In the genomic region with DNA sequence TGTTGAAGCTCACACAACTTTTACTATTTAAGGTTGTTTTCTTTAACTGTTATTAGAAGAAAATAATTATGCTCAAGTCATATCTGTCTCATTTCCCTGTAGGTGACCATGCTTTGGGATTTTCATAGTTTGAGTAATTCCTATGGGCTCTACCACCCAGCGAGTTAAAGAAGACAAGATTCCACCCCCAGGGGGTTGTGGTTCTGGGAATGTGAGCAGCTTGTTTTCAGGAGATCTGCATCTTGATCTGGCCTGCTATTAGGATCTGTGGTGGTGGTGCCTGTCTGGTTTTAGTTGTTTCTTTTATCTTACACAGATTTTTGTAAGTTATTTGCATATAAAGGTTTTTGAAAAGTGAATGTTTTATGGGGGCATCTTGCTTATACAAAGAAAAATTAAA, we compare ENCODE assay signal across 16 cellular contexts. TPM values are rescaled to one million over a fixed set of nuclear protein-coding genes. Genes with fewer than 3 reads are reported as not detected.
DNase-seq lines count a peak whose midpoint lies in the region; TF ChIP-seq lines count a peak whose summit lies in the region.
"Had no signal": no experiment of that assay in that cellular context is flagged by ENCODE, and none has a peak within 500 bp of the region (broad histone marks: within the 10 kb centered on the region; RNA-seq: fewer than 3 reads in every experiment).

No MANE protein-coding gene starts in this region.

- H3K9me3 ChIP-seq in adipocyte (ENCODE audit: control insufficient read depth, low read length) = no peaks in the 10 kb centered on the region
- H3K9me3 ChIP-seq in transverse colon = no peaks in the 10 kb centered on the region

- H3K9ac ChIP-seq in adipocyte (ENCODE audit: low read length) = no peak overlapping the region
- H3K9ac ChIP-seq: parathyroid adenoma had no signal

- no peaks in the 10 kb centered on the region for H3K36me3 ChIP-seq in adipocyte (ENCODE audit: control insufficient read depth, insufficient read depth, low read length, severe bottlenecking)
- H3K36me3 ChIP-seq in transverse colon = no peaks in the 10 kb centered on the region

- in situ Hi-C loops in transverse colon (cut with MboI; ENCODE audit: low pct_ligation_motif_present in 1 of 4, low pct_unique_long_range_greater_than_20kb in 1 of 4, low sequenced_read_pairs in 3 of 4) = no loop called here

- 86% methylated on average over 1 of the region's 1 CpG; no CpG with 5 or more reads in 1 of the 2 donors for WGBS in transverse colon (ENCODE audit: low coverage in 1 of 2), 2 donors

- H3K27ac ChIP-seq in transverse colon = no peak overlapping the region
- H3K27ac ChIP-seq: parathyroid adenoma, RWPE1 had no signal

- no peak overlapping the region for H3K4me3 ChIP-seq in AG10803 (ENCODE audit: low read length)
- H3K4me3 ChIP-seq in adipocyte (ENCODE audit: low read length) = no peak overlapping the region
- no peak overlapping the region for H3K4me3 ChIP-seq in transverse colon

- no peak for TF ChIP-seq EP300 in transverse colon (IDR thresholded peaks at IDR 0.05; ENCODE audit: low read depth)

- TF ChIP-seq POLR2A in transverse colon (IDR thresholded peaks at IDR 0.05) = no peak

- H3K4me1 ChIP-seq in adipocyte (ENCODE audit: control insufficient read depth, insufficient read depth, low read length) (peaks cover 4% of the 10 kb centered on the region), transverse colon (no peaks in the 10 kb centered on the region)
- H3K4me1 ChIP-seq: parathyroid adenoma had no signal

- intact Hi-C loops in transverse colon (cut with DNase I; ENCODE audit: low total_unique reads) = no loop called here

- H3K27me3 ChIP-seq in adipocyte (replicated peaks; ENCODE audit: control insufficient read depth, insufficient read depth, low read length) (no peaks in the 10 kb centered on the region), transverse colon (no peaks in the 10 kb centered on the region)

- TF ChIP-seq CTCF in AG10803 (conservative IDR thresholded peaks at IDR 0.05; ENCODE audit: low read length) (no peak), transverse colon (IDR thresholded peaks at IDR 0.05) (no peak)

- DNase-seq in AG10803 (ENCODE audit: low read depth) = peak; percentile 23
- DNase-seq in HCEC 1CT = peak; percentile 14
- DNase-seq in adipocyte (ENCODE audit: low read depth) = peak; percentile 46
- peak; percentile 88 for DNase-seq in islet precursor cell
- DNase-seq in activated CD4-positive, CD25-positive, alpha-beta regulatory T cell treated with anti-CD3 and anti-CD28 coated beads, Interleukin-2, amount 50 U/mL, for 72 hours = no peak
- no peak for DNase-seq in activated CD8-positive, alpha-beta memory T cell treated with anti-CD3 and anti-CD28 coated beads, Interleukin-2, amount 50 U/mL, for 4 hours
- no peak for DNase-seq in transverse colon
- no peak for DNase-seq in effector CD8-positive, alpha-beta T cell (lab: John Stamatoyannopoulos, UW)
- DNase-seq: activated CD4-positive, alpha-beta T cell treated with anti-CD3 and anti-CD28 coated beads, Interleukin-2, amount 50 U/mL, for 4 hours; AML-193; effector memory CD4-positive, alpha-beta T cell; immature natural killer cell; NCI-H1417 treated with DMSO at 0.1 percent for 48 hours; stimulated activated CD4-positive, alpha-beta T cell treated with anti-CD3 and anti-CD28 coated beads, Interleukin-15, amount 100 ng/mL, for 24 hours had no signal

RNA-seq across cellular contexts. Expression of a gene that starts 20.2 kb away (rescaled TPM):
- 100 to 1,000 TPM in 1 of 4 donors, 10 to 100 TPM in 3; 24.7 to 256 (median 34.7) TPM for total RNA-seq in transverse colon

Comparison
In these comparisons a context has a peak if more than half of its experiments do, and no peak if none do; other contexts are left out.
1. DNase-seq: peak in AG10803 (single experiment), HCEC 1CT (single experiment), adipocyte (single experiment) and islet precursor cell (single experiment); none in activated CD4-positive, CD25-positive, alpha-beta regulatory T cell treated with anti-CD3 and anti-CD28 coated beads, Interleukin-2, amount 50 U/mL, for 72 hours (single experiment), activated CD8-positive, alpha-beta memory T cell treated with anti-CD3 and anti-CD28 coated beads, Interleukin-2, amount 50 U/mL, for 4 hours (single experiment), transverse colon (single experiment) and effector CD8-positive, alpha-beta T cell (single experiment).